ENCODE assay signal across 21 cellular contexts in the genomic region with DNA sequence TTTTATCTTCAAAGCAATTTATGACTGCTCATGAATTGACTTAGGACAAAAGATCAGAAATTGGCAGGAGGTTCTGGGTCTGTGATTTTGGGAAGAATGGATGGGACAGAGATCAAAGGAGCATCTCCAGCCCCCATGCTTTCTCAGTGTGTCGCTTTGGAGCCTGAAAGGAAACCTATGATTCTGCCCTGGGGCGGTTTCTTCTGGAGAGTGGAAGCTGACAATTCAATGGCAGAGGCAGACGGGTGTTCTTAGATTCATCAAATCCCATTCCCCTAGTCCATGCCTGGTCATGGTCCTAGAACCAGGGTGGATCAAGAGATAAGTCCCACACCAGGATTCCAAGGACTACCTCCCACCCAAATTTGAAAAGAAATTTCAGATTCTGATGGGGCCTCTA.
"Had no signal": no experiment of that assay in that cellular context is flagged by ENCODE, and none has a peak within 500 bp of the region (broad histone marks: within the 10 kb centered on the region; RNA-seq: fewer than 3 reads in every experiment).

No MANE protein-coding gene starts in this region.

- H3K4me1 ChIP-seq: sigmoid colon had no signal

- H3K27me3 ChIP-seq: hepatocyte, sigmoid colon, testis, tibial nerve had no signal

- H3K4me2 ChIP-seq: hepatocyte had no signal

- H3K9me3 Mint-ChIP-seq: endodermal cell; stimulated activated naive B cell treated with anti-CD40 and anti-IgM and Interleukin-4, amounts not matched to agents 10 μg/mL and 1 μg/mL and 100 μg/mL, for 72 hours; stimulated activated naive CD8-positive, alpha-beta T cell treated with anti-CD3 and anti-CD28 coated beads, Interleukin-15, amount 100 ng/mL, for 72 hours had no signal

- H3K9me3 ChIP-seq: sigmoid colon, testis, tibial nerve had no signal

- H3K27ac Mint-ChIP-seq: endodermal cell; nephron progenitor cell; stimulated activated naive B cell treated with anti-CD40 and anti-IgM and Interleukin-4, amounts not matched to agents 10 μg/mL and 1 μg/mL and 100 μg/mL, for 72 hours; stimulated activated naive CD8-positive, alpha-beta T cell treated with anti-CD3 and anti-CD28 coated beads, Interleukin-15, amount 100 ng/mL, for 72 hours had no signal

- H3K36me3 ChIP-seq: sigmoid colon, tibial nerve had no signal

- H2AFZ ChIP-seq: hepatocyte had no signal

- ATAC-seq: left colon; left ventricle myocardium superior; stimulated activated naive B cell treated with anti-CD40 and anti-IgM and Interleukin-4, amounts not matched to agents 10 μg/mL and 1 μg/mL and 100 μg/mL, for 72 hours; stimulated activated naive CD8-positive, alpha-beta T cell treated with anti-CD3 and anti-CD28 coated beads, Interleukin-15, amount 100 ng/mL, for 72 hours had no signal

- H3K79me2 ChIP-seq: hepatocyte had no signal

- H3K4me3 Mint-ChIP-seq: endodermal cell; naive B cell; nephron progenitor cell; stimulated activated naive B cell treated with anti-CD40 and anti-IgM and Interleukin-4, amounts not matched to agents 10 μg/mL and 1 μg/mL and 100 μg/mL, for 72 hours; stimulated activated naive CD8-positive, alpha-beta T cell treated with anti-CD3 and anti-CD28 coated beads, Interleukin-15, amount 100 ng/mL, for 72 hours had no signal

- H3K27ac ChIP-seq: hepatocyte, sigmoid colon, skin epidermis, testis, tibial nerve had no signal

- H3K36me3 Mint-ChIP-seq: naive B cell; stimulated activated naive B cell treated with anti-CD40 and anti-IgM and Interleukin-4, amounts not matched to agents 10 μg/mL and 1 μg/mL and 100 μg/mL, for 72 hours had no signal

- DNase-seq: dermis blood vessel endothelial cell; endodermal cell; erythroblast; foreskin melanocyte; head of caudate nucleus; left colon; left ventricle myocardium superior; mesenchymal stem cell; naive B cell; nephron progenitor cell; posterior cingulate gyrus; sigmoid colon; stimulated activated CD4-positive, alpha-beta T cell treated with anti-CD3 and anti-CD28 coated beads, Interleukin-2, amount 100 ng/mL, for 24 hours; stimulated activated CD4-positive, alpha-beta T cell treated with anti-CD3 and anti-CD28 coated beads, Interleukin-4, amount 100 ng/mL, for 4 hours; stimulated activated naive B cell treated with anti-CD40 and anti-IgM and Interleukin-4, amounts not matched to agents 10 μg/mL and 1 μg/mL and 100 μg/mL, for 72 hours; stimulated activated naive CD8-positive, alpha-beta T cell treated with anti-CD3 and anti-CD28 coated beads, Interleukin-15, amount 100 ng/mL, for 72 hours; testis had no signal

- H3K4me3 ChIP-seq: hepatocyte, lung, sigmoid colon, skin epidermis, testis, tibial nerve had no signal

- H3K4me1 Mint-ChIP-seq: endodermal cell; stimulated activated naive CD8-positive, alpha-beta T cell treated with anti-CD3 and anti-CD28 coated beads, Interleukin-15, amount 100 ng/mL, for 72 hours had no signal
